Comparison of ENCODE assay signal across 17 cellular contexts in genomic region chr4:82711158-82711785, GRCh38.
DNase-seq lines count a peak whose midpoint lies in the region; ATAC-seq and TF ChIP-seq lines count a peak whose summit lies in the region.
"Had no signal": no experiment of that assay in that cellular context is flagged by ENCODE, and none has a peak within 500 bp of the region (broad histone marks: within the 10 kb centered on the region; RNA-seq: fewer than 3 reads in every experiment).

No MANE protein-coding gene starts in this region.

- ATAC-seq in HG03571 (IDR thresholded peaks at IDR 0.05; ENCODE audit: unreplicated experiment), result no peak

- no peak for TF ChIP-seq CTCF in PC-9 (conservative IDR thresholded peaks at IDR 0.05)

- no peak overlapping the region for H2AFZ ChIP-seq in PC-9

- H3K27ac ChIP-seq in PC-9, result no peak overlapping the region

- no peaks in the 10 kb centered on the region for H3K36me3 ChIP-seq in PC-9 (ENCODE audit: low read depth)

- POLR2A ChIA-PET in PC-9 (lab: Charles Lee; ENCODE audit: unreplicated experiment), result interaction anchor here (0.6 kb wide), 1 partner anchor 72 kb away, joined by 5 read pairs; no protein-coding TSS in a partner anchor

- no peaks in the 10 kb centered on the region for H3K9me3 ChIP-seq in PC-9 (ENCODE audit: insufficient read depth, low read depth)

- CTCF ChIA-PET in PC-9 (lab: Charles Lee), result interaction anchor here (0.7 kb wide), 1 partner anchor 345 kb away, joined by 18 read pairs; no protein-coding TSS in a partner anchor

- H3K4me1 ChIP-seq in PC-9 (replicated peaks; ENCODE audit: insufficient read depth), result no peaks in the 10 kb centered on the region

- no TSS peak for BruUV-seq in PC-9 (replicated peaks; lab: Mats Ljungman, UMichigan)

- intact Hi-C loops in PC-9 (cut with micrococcal nuclease; ENCODE audit: unreplicated experiment), result no loop called here

- DNase-seq in NCI-H2171 treated with DMSO at 0.1 percent for 48 hours (lab: John Stamatoyannopoulos, UW) (peak; percentile 0), NCI-H2171 (lab: John Stamatoyannopoulos, UW) (no peak), SW480 (ENCODE audit: low spot score) (peak; percentile 8), kidney tubule cell (ENCODE audit: low spot score) (peak; percentile 33), HuH-7 (ENCODE audit: low spot score) (no peak), PC-9 (no peak), NCI-H1930 (lab: John Stamatoyannopoulos, UW) (no peak)
- DNase-seq: 8988T; CD8-positive, alpha-beta memory T cell; GF-D8; GOT3; HFFc6; NCI-H187; NCI-H446 treated with DMSO at 0.1 percent for 48 hours; NCI-H748 treated with DMSO at 0.1 percent for 48 hours; SW 1271 had no signal

- no peak overlapping the region for H3K4me2 ChIP-seq in PC-9

- no peaks in the 10 kb centered on the region for H3K9me2 ChIP-seq in PC-9 (ENCODE audit: insufficient read depth)

- no peaks in the 10 kb centered on the region for H4K20me1 ChIP-seq in PC-9 (ENCODE audit: insufficient read depth)

- no peaks in the 10 kb centered on the region for H3K27me3 ChIP-seq in PC-9 (ENCODE audit: insufficient read depth, low read depth)

- H3F3A ChIP-seq in PC-9 (ENCODE audit: insufficient read depth, low read depth), result no peaks in the 10 kb centered on the region

- H3K4me3 ChIP-seq in PC-9, result no peak overlapping the region

- H3K79me2 ChIP-seq in PC-9 (ENCODE audit: low read depth), result no peaks in the 10 kb centered on the region

Comparison
In these comparisons a context has a peak if more than half of its experiments do, and no peak if none do; other contexts are left out.
1. DNase-seq: peak in NCI-H2171 treated with DMSO at 0.1 percent for 48 hours (single experiment), SW480 (single experiment) and kidney tubule cell (single experiment); none in NCI-H2171 (single experiment), HuH-7 (single experiment), PC-9 (0 of 2) and NCI-H1930 (0 of 2).